Comparison of ENCODE assay signal across 10 cellular contexts in the genomic region with DNA sequence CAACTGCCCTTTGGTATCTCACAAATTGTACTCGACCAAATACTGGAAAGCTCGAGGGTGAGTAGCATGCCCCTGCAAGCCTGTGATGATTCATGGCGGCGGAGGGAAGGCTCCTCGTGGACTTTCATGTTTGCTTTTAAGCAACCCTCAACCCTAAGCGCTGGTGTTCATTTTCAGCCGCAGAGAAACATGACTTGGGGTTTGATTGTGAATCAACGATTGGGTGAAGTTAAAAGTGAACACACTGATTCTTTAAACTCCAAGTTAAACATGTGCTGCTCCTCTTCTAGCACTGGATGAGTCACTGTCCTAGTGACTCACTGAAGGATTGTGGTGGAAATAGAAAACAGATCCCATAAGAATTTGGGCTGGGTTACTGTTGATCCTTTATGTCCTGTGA. TPM values are rescaled to one million over a fixed set of nuclear protein-coding genes. Genes with fewer than 3 reads are reported as not detected.
DNase-seq lines count a peak whose midpoint lies in the region; ATAC-seq, FAIRE-seq and TF ChIP-seq lines count a peak whose summit lies in the region.
"Had no signal": no experiment of that assay in that cellular context is flagged by ENCODE, and none has a peak within 500 bp of the region (broad histone marks: within the 10 kb centered on the region; RNA-seq: fewer than 3 reads in every experiment).

No MANE protein-coding gene starts in this region.

- no peaks in the 10 kb centered on the region for H3K9me3 Mint-ChIP-seq in activated naive CD8-positive, alpha-beta T cell (ENCODE audit: low read depth)

- H3K4me1 Mint-ChIP-seq in activated naive CD8-positive, alpha-beta T cell (ENCODE audit: low read depth), result peaks cover 3% of the 10 kb centered on the region

- TF ChIP-seq CTCF in AG04449 (IDR thresholded peaks at IDR 0.05; ENCODE audit: insufficient read depth, low read length, missing control alignments), result no peak

- peak overlapping the region; percentile 50 for H3K27ac Mint-ChIP-seq in activated naive CD8-positive, alpha-beta T cell

- peak; percentile 82 for ATAC-seq in HG02870 (IDR thresholded peaks at IDR 0.05; ENCODE audit: unreplicated experiment)
- ATAC-seq in left lobe of liver, result no peak
- no peak for ATAC-seq in HG02678 (IDR thresholded peaks at IDR 0.05; ENCODE audit: unreplicated experiment)

- H3K36me3 Mint-ChIP-seq in activated naive CD8-positive, alpha-beta T cell, result peaks cover 5% of the 10 kb centered on the region

- H3K27me3 Mint-ChIP-seq in activated naive CD8-positive, alpha-beta T cell, result peaks cover 10% of the 10 kb centered on the region

- peak overlapping the region; percentile 25 for H3K4me3 ChIP-seq in AG04449 (ENCODE audit: low read depth, low read length)

- FAIRE-seq in frontal cortex (lab: Jason Lieb, UNC), result no peak

- no peak overlapping the region for H3K4me3 Mint-ChIP-seq in activated naive CD8-positive, alpha-beta T cell

- POLR2A ChIA-PET in AG04449 (lab: Yijun Ruan, JAX), result no interaction called here

- CTCF ChIA-PET in AG04449 (lab: Yijun Ruan, JAX), result interaction anchor here (1.0 to 2.6 kb wide), 4 partner anchors 10 to 29 kb away, joined by 3 to 15 read pairs (median 6); no protein-coding TSS in a partner anchor

- DNase-seq in AG04449 (ENCODE audit: low read depth, low spot score) (peak; percentile 94), lung microvascular endothelial cell (ENCODE audit: low read depth in 2 of 2) (peak; percentile 37 to 82), left lobe of liver (ENCODE audit: low spot score) (no peak), NCI-H1417 treated with DMSO at 0.1 percent for 48 hours (lab: John Stamatoyannopoulos, UW) (no peak), frontal cortex (ENCODE audit: low spot score in 2 of 2) (no peak)
- DNase-seq: effector CD8-positive, alpha-beta T cell; NCI-H524 treated with DMSO at 0.1 percent for 48 hours had no signal

RNA-seq across cellular contexts. Expression of a gene that starts 8.3 kb away (rescaled TPM):
- total RNA-seq in lung microvascular endothelial cell (1.2 and 6.5 TPM in 2 replicates), left lobe of liver (0.33 TPM), frontal cortex (1.6 TPM)

RNA-seq across cellular contexts. Expression of a gene that starts 50.5 kb away (rescaled TPM):
- total RNA-seq in lung microvascular endothelial cell (21.4 and 28.0 TPM in 2 replicates), left lobe of liver (10.0 TPM), frontal cortex (29.8 TPM)

Comparison
In these comparisons a context has a peak if more than half of its experiments do, and no peak if none do; other contexts are left out.
1. DNase-seq: peak in AG04449 (single experiment) and lung microvascular endothelial cell (2 of 2); none in left lobe of liver (single experiment), NCI-H1417 treated with DMSO at 0.1 percent for 48 hours (single experiment) and frontal cortex (0 of 2).